Comparison of ENCODE assay signal across 25 cellular contexts in genomic region chr6:136360783-136361182, GRCh38.
A peak's percentile ranks its signal among the peaks of the same experiment; 100 is the strongest.
DNase-seq lines count a peak whose midpoint lies in the region; ATAC-seq, FAIRE-seq and TF ChIP-seq lines count a peak whose summit lies in the region.
"Had no signal": no experiment of that assay in that cellular context is flagged by ENCODE, and none has a peak within 500 bp of the region (broad histone marks: within the 10 kb centered on the region; RNA-seq: fewer than 3 reads in every experiment).

No MANE protein-coding gene starts in this region.

- H3K4me3 ChIP-seq in H7 (ENCODE audit: insufficient read depth, low read depth, low read length) (no peak overlapping the region), dorsolateral prefrontal cortex (no peak overlapping the region), WERI-Rb-1 (ENCODE audit: low read depth, low read length) (no peak overlapping the region), thyroid gland (replicated peaks in 1 of 3) (no peak overlapping the region)

- intact Hi-C loops in dorsolateral prefrontal cortex (cut with DNase I) (no loop called here), thyroid gland (cut with DNase I) (no loop called here)

- no peaks in the 10 kb centered on the region for H3K27me3 ChIP-seq in H7 (ENCODE audit: control insufficient read depth, insufficient read depth, low read length)
- H3K27me3 ChIP-seq in dorsolateral prefrontal cortex: no peaks in the 10 kb centered on the region
- H3K27me3 ChIP-seq in WERI-Rb-1 (ENCODE audit: insufficient read depth, low read depth, severe bottlenecking): no peaks in the 10 kb centered on the region
- H3K27me3 ChIP-seq in thyroid gland: no peaks in the 10 kb centered on the region
- H3K27me3 ChIP-seq: BE2C had no signal

- 94% methylated on average over 30 of the region's 30 CpGs for WGBS in thyroid gland, 2 donors

- H3K27ac ChIP-seq in angular gyrus (ENCODE audit: low read depth, low read length) (peak overlapping the region; percentile 11), dorsolateral prefrontal cortex (peak overlapping the region in 54 of 59 donors; percentile 2 to 96 (median 88)), WERI-Rb-1 (no peak overlapping the region), thyroid gland (no peak overlapping the region)

- no peak for TF ChIP-seq POLR2A in thyroid gland (IDR thresholded peaks at IDR 0.05)

- TF ChIP-seq CTCF in dorsolateral prefrontal cortex (IDR thresholded peaks at IDR 0.05 in 54 of 56, conservative IDR thresholded peaks at IDR 0.05 in 2 of 56; ENCODE audit: low read depth in 1 of 56, partially characterized antibody in 56 of 56) (no peak), WERI-Rb-1 (IDR thresholded peaks at IDR 0.05; ENCODE audit: low read depth, low read length) (no peak), thyroid gland (IDR thresholded peaks at IDR 0.05) (no peak)

- DNase-seq in H7: peak; percentile 33
- no peak for DNase-seq in dorsolateral prefrontal cortex
- DNase-seq in GM19239 (ENCODE audit: insufficient read length, low spot score): no peak
- DNase-seq in WERI-Rb-1: no peak
- DNase-seq in thyroid gland: no peak
- DNase-seq: ACHN; BE2C; C1 segment of cervical spinal cord; CD4-positive, CD25-positive, alpha-beta regulatory T cell; CD8-positive, alpha-beta memory T cell; COR-L47; DMS 273 treated with DMSO at 0.1 percent for 48 hours; DMS53; DND-41; EL; HCEC 1CT; KG1 had no signal

- H3K9me3 ChIP-seq in WERI-Rb-1 (ENCODE audit: severe bottlenecking) (no peaks in the 10 kb centered on the region), thyroid gland (no peaks in the 10 kb centered on the region)
- H3K9me3 ChIP-seq: BE2C had no signal

- ATAC-seq in HG03342 (IDR thresholded peaks at IDR 0.05; ENCODE audit: unreplicated experiment): no peak
- ATAC-seq: HepG2 had no signal

- H3K4me1 ChIP-seq in thyroid gland: no peaks in the 10 kb centered on the region

- peaks cover 13% of the 10 kb centered on the region for H3K36me3 ChIP-seq in H7 (replicated peaks; ENCODE audit: control insufficient read depth, insufficient read depth, low read length)
- peaks cover 6% of the 10 kb centered on the region for H3K36me3 ChIP-seq in WERI-Rb-1
- peaks cover 12 to 20% of the 10 kb centered on the region in 2 donors for H3K36me3 ChIP-seq in thyroid gland

- FAIRE-seq in GM19239 (lab: Jason Lieb, UNC): no peak
- FAIRE-seq: A204.1, G401.6, GM12891, GM18507, H1, HepG2 had no signal

Comparison
In these comparisons a context has a peak if more than half of its experiments do, and no peak if none do; other contexts are left out.
1. H3K27ac ChIP-seq: peak in angular gyrus (single experiment) and dorsolateral prefrontal cortex (54 of 59); none in WERI-Rb-1 (single experiment) and thyroid gland (0 of 3).